ENCODE assay signal across 9 cellular contexts in genomic region chr9:69036799-69037198, GRCh38. TPM values are rescaled to one million over a fixed set of nuclear protein-coding genes. Genes with fewer than 3 reads are reported as not detected.
A peak's percentile ranks its signal among the peaks of the same experiment; 100 is the strongest.
DNase-seq lines count a peak whose midpoint lies in the region; ATAC-seq and TF ChIP-seq lines count a peak whose summit lies in the region.
"Had no signal": no experiment of that assay in that cellular context is flagged by ENCODE, and none has a peak within 500 bp of the region (broad histone marks: within the 10 kb centered on the region; RNA-seq: fewer than 3 reads in every experiment).

No MANE protein-coding gene starts in this region.

- no peak overlapping the region for H3K27ac ChIP-seq in WERI-Rb-1

- H3K4me3 Mint-ChIP-seq in CD14-positive monocyte, result peak overlapping the region; percentile 97 to 98
- H3K4me3 Mint-ChIP-seq in nephron progenitor cell, result peak overlapping the region; percentile 98

- DNase-seq in CD14-positive monocyte (ENCODE audit: low spot score) (no peak), MV-4-11 (lab: John Stamatoyannopoulos, UW) (peak; percentile 21), dermis blood vessel endothelial cell (peak; percentile 13), nephron progenitor cell (no peak), WERI-Rb-1 (no peak), T-helper 9 cell (no peak)
- no peak for DNase-seq in activated effector memory CD4-positive, alpha-beta T cell treated with anti-CD3 and anti-CD28 coated beads, Interleukin-2, amount 50 U/mL, for 16 hours

- H3K4me3 ChIP-seq in WERI-Rb-1 (ENCODE audit: low read depth, low read length), result no peak overlapping the region

- H3K36me3 Mint-ChIP-seq in CD14-positive monocyte (peaks cover 2 to 3% of the 10 kb centered on the region in 2 donors), nephron progenitor cell (ENCODE audit: low read depth) (peaks cover 23% of the 10 kb centered on the region)

- H3K27me3 ChIP-seq in WERI-Rb-1 (ENCODE audit: insufficient read depth, low read depth, severe bottlenecking), result no peaks in the 10 kb centered on the region

- H3K9me3 ChIP-seq in WERI-Rb-1 (ENCODE audit: severe bottlenecking), result no peaks in the 10 kb centered on the region

- intact Hi-C loops in CD14-positive monocyte (cut with micrococcal nuclease), result no loop called here

- no peak for ATAC-seq in HG03045 (IDR thresholded peaks at IDR 0.05; ENCODE audit: unreplicated experiment)

- TF ChIP-seq CTCF in CD14-positive monocyte (IDR thresholded peaks at IDR 0.05), result no peak
- TF ChIP-seq CTCF in nephron progenitor cell (IDR thresholded peaks at IDR 0.05), result no peak
- TF ChIP-seq CTCF in WERI-Rb-1 (IDR thresholded peaks at IDR 0.05; ENCODE audit: low read depth, low read length), result no peak

- H3K27me3 Mint-ChIP-seq in CD14-positive monocyte (ENCODE audit: low read depth in 3 of 3), result peaks cover 0 to 1% (median 0%) of the 10 kb centered on the region in 3 donors
- no peaks in the 10 kb centered on the region for H3K27me3 Mint-ChIP-seq in nephron progenitor cell (ENCODE audit: low read depth, poor library complexity)

- H3K36me3 ChIP-seq in WERI-Rb-1, result no peaks in the 10 kb centered on the region

- H3K27ac Mint-ChIP-seq in CD14-positive monocyte (peak overlapping the region in 6 of 7 donors; percentile 52 to 93 (median 90)), nephron progenitor cell (peak overlapping the region; percentile 97)

- H3K4me1 Mint-ChIP-seq in CD14-positive monocyte (peaks cover 13% of the 10 kb centered on the region), nephron progenitor cell (peaks cover 12% of the 10 kb centered on the region)

- H3K9me3 Mint-ChIP-seq in CD14-positive monocyte, result peaks cover 0 to 4% (median 0%) of the 10 kb centered on the region in 7 donors
- peaks cover 8% of the 10 kb centered on the region for H3K9me3 Mint-ChIP-seq in nephron progenitor cell

RNA-seq across cellular contexts. Expression of gene FXN, which starts 1.2 kb away (rescaled TPM):
- 10 to 100 TPM; 15.9 to 27.3 TPM for polyA plus RNA-seq in CD14-positive monocyte
- total RNA-seq in dermis blood vessel endothelial cell, result 2.9 and 3.9 TPM in 2 replicates

RNA-seq across cellular contexts. Expression of gene PRKACG, which starts 22.9 kb away (rescaled TPM):
- not detected for polyA plus RNA-seq in CD14-positive monocyte
- total RNA-seq in dermis blood vessel endothelial cell, result not detected in 2 replicates
- total RNA-seq: RPMI7951 had no signal

Comparison
In these comparisons a context has a peak if more than half of its experiments do, and no peak if none do; other contexts are left out.
1. DNase-seq: peak in MV-4-11 (single experiment) and dermis blood vessel endothelial cell (single experiment); none in CD14-positive monocyte (single experiment), nephron progenitor cell (single experiment), WERI-Rb-1 (single experiment), T-helper 9 cell (single experiment) and activated effector memory CD4-positive, alpha-beta T cell treated with anti-CD3 and anti-CD28 coated beads, Interleukin-2, amount 50 U/mL, for 16 hours (single experiment).